In the genomic region with DNA sequence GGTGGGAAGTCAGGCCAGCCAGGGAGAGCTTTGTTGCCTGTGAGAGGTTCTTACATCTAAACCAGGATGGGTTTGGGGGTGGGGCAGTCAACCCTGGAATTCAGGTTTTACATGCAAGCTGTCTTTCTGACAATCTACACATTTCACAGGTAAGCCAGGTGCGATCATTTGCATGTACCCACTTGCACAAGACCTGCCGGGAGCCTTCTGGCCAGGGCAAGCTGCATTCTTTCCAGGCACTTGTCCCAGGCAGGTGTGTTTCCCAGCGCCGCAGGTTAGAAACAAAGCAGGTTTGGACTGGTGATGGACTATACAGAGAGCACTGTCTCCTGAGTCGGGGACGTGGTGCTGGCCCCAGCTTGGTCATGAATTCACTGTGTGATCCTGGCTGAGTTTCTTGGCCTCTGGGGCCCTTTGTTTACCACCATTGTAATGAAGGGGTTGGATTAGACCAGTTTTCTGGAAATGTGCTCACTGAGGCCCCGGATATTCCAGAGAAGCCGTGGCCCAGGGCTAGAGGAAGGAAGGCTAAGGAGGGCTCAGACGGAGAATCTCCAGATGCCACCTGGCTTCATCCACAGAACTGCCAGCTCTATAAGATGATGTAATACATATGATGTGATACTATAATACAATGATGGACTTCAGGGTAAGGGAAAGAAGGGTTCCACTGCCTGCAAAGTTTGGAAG, we compare ENCODE assay signal across 12 cellular contexts.
DNase-seq lines count a peak whose midpoint lies in the region; ATAC-seq and TF ChIP-seq lines count a peak whose summit lies in the region.
"Had no signal": no experiment of that assay in that cellular context is flagged by ENCODE, and none has a peak within 500 bp of the region (broad histone marks: within the 10 kb centered on the region; RNA-seq: fewer than 3 reads in every experiment).

No MANE protein-coding gene starts in this region.

- POLR2A ChIA-PET in activated CD4-positive, alpha-beta memory T cell treated with anti-CD3 and anti-CD28 coated beads, Interleukin-2, amount 10 ng/mL, durations not matched to agents 7 days and 5 days (lab: Charles Lee) = no interaction called here

- peaks cover 0 to 8% of the 10 kb centered on the region in 2 donors for H3K4me1 Mint-ChIP-seq in natural killer cell treated with Interleukin-12 subunit alpha and Interleukin-12 subunit beta and Interleukin-15 and Interleukin-18, amount 100 ng/mL, for 72 hours (ENCODE audit: low read depth in 2 of 2)
- no peaks in the 10 kb centered on the region for H3K4me1 Mint-ChIP-seq in activated CD4-positive, alpha-beta memory T cell treated with anti-CD3 and anti-CD28 coated beads, Interleukin-2, amount 10 ng/mL, durations not matched to agents 7 days and 5 days

- no peak overlapping the region for H3K4me3 Mint-ChIP-seq in natural killer cell treated with Interleukin-12 subunit alpha and Interleukin-12 subunit beta and Interleukin-15 and Interleukin-18, amount 100 ng/mL, for 72 hours
- no peak overlapping the region for H3K4me3 Mint-ChIP-seq in activated CD4-positive, alpha-beta memory T cell treated with anti-CD3 and anti-CD28 coated beads, Interleukin-2, amount 10 ng/mL, durations not matched to agents 7 days and 5 days

- no peaks in the 10 kb centered on the region for H3K9me3 Mint-ChIP-seq in natural killer cell treated with Interleukin-12 subunit alpha and Interleukin-12 subunit beta and Interleukin-15 and Interleukin-18, amount 100 ng/mL, for 72 hours
- H3K9me3 Mint-ChIP-seq in activated CD4-positive, alpha-beta memory T cell treated with anti-CD3 and anti-CD28 coated beads, Interleukin-2, amount 10 ng/mL, durations not matched to agents 7 days and 5 days = no peaks in the 10 kb centered on the region

- DNase-seq in right atrium auricular region (ENCODE audit: low spot score) (no peak), Right ventricle myocardium inferior (ENCODE audit: missing footprints) (no peak), colonic mucosa (no peak), ureter (ENCODE audit: low spot score) (peak; percentile 86), D341Med (ENCODE audit: low spot score) (no peak)
- DNase-seq in natural killer cell treated with Interleukin-12 subunit alpha and Interleukin-12 subunit beta and Interleukin-15 and Interleukin-18, amount 100 ng/mL, for 72 hours (ENCODE audit: low spot score) = no peak
- no peak for DNase-seq in activated CD4-positive, alpha-beta memory T cell treated with anti-CD3 and anti-CD28 coated beads, Interleukin-2, amount 10 ng/mL, durations not matched to agents 7 days and 5 days
- DNase-seq: head of caudate nucleus, midbrain, NCI-H69, SIG-M5 had no signal

- TF ChIP-seq CTCF in right atrium auricular region (IDR thresholded peaks at IDR 0.05) = no peak
- TF ChIP-seq CTCF in colonic mucosa (IDR thresholded peaks at IDR 0.05) = no peak

- H3K36me3 Mint-ChIP-seq in natural killer cell treated with Interleukin-12 subunit alpha and Interleukin-12 subunit beta and Interleukin-15 and Interleukin-18, amount 100 ng/mL, for 72 hours = no peaks in the 10 kb centered on the region
- no peaks in the 10 kb centered on the region for H3K36me3 Mint-ChIP-seq in activated CD4-positive, alpha-beta memory T cell treated with anti-CD3 and anti-CD28 coated beads, Interleukin-2, amount 10 ng/mL, durations not matched to agents 7 days and 5 days (ENCODE audit: low read depth)

- peaks cover 7 to 9% of the 10 kb centered on the region in 2 donors for H3K27me3 Mint-ChIP-seq in natural killer cell treated with Interleukin-12 subunit alpha and Interleukin-12 subunit beta and Interleukin-15 and Interleukin-18, amount 100 ng/mL, for 72 hours
- peaks cover 9% of the 10 kb centered on the region for H3K27me3 Mint-ChIP-seq in activated CD4-positive, alpha-beta memory T cell treated with anti-CD3 and anti-CD28 coated beads, Interleukin-2, amount 10 ng/mL, durations not matched to agents 7 days and 5 days

- no peak overlapping the region for H3K9ac ChIP-seq in colonic mucosa (ENCODE audit: low read depth in 2 of 2, low read length in 2 of 2)
- peak overlapping the region; percentile 71 for H3K9ac ChIP-seq in muscle layer of colon (ENCODE audit: low read length)

- H3K4me1 ChIP-seq in right atrium auricular region = peaks cover 0 to 31% of the 10 kb centered on the region in 2 donors
- no peaks in the 10 kb centered on the region for H3K4me1 ChIP-seq in colonic mucosa
- peaks cover 68% of the 10 kb centered on the region for H3K4me1 ChIP-seq in muscle layer of colon (ENCODE audit: insufficient read depth, low read length)

- CTCF ChIA-PET in activated CD4-positive, alpha-beta memory T cell treated with anti-CD3 and anti-CD28 coated beads, Interleukin-2, amount 10 ng/mL, durations not matched to agents 7 days and 5 days (lab: Charles Lee) = no interaction called here

- peak overlapping the region; percentile 83 to 90 for H3K27ac ChIP-seq in right atrium auricular region
- peak overlapping the region; percentile 29 for H3K27ac ChIP-seq in colonic mucosa
- peak overlapping the region; percentile 94 for H3K27ac ChIP-seq in muscle layer of colon (ENCODE audit: low read depth, low read length)

- ATAC-seq in Right ventricle myocardium inferior = no peak
- no peak for ATAC-seq in natural killer cell treated with Interleukin-12 subunit alpha and Interleukin-12 subunit beta and Interleukin-15 and Interleukin-18, amount 100 ng/mL, for 72 hours

- H3K27me3 ChIP-seq in right atrium auricular region (no peaks in the 10 kb centered on the region), colonic mucosa (no peaks in the 10 kb centered on the region), muscle layer of colon (ENCODE audit: control insufficient read depth in 1 of 2, insufficient read depth in 2 of 2, low read length in 2 of 2) (no peaks in the 10 kb centered on the region)

- no peak overlapping the region for H3K27ac Mint-ChIP-seq in natural killer cell treated with Interleukin-12 subunit alpha and Interleukin-12 subunit beta and Interleukin-15 and Interleukin-18, amount 100 ng/mL, for 72 hours
- H3K27ac Mint-ChIP-seq in activated CD4-positive, alpha-beta memory T cell treated with anti-CD3 and anti-CD28 coated beads, Interleukin-2, amount 10 ng/mL, durations not matched to agents 7 days and 5 days = no peak overlapping the region

- no peak overlapping the region for H3K4me3 ChIP-seq in right atrium auricular region
- H3K4me3 ChIP-seq in colonic mucosa = no peak overlapping the region
- peak overlapping the region in 1 of 2 donors; percentile 5 for H3K4me3 ChIP-seq in muscle layer of colon (ENCODE audit: low read depth in 1 of 2, low read length in 2 of 2)

- no peaks in the 10 kb centered on the region for H3K36me3 ChIP-seq in right atrium auricular region
- no peaks in the 10 kb centered on the region for H3K36me3 ChIP-seq in colonic mucosa
- H3K36me3 ChIP-seq in muscle layer of colon (ENCODE audit: insufficient read depth, low read length) = no peaks in the 10 kb centered on the region

- H3K9me3 ChIP-seq in right atrium auricular region (peaks cover 0 to 3% of the 10 kb centered on the region in 2 donors), colonic mucosa (no peaks in the 10 kb centered on the region), muscle layer of colon (ENCODE audit: low read length) (no peaks in the 10 kb centered on the region)

- intact Hi-C loops in Right ventricle myocardium inferior (cut with DNase I) = loop anchor here (5.0 kb wide), 2 partner anchors 43 to 208 kb away; a partner anchor contains a TSS
- intact Hi-C loops in colonic mucosa (cut with DNase I) = no loop called here

Comparison
In these comparisons a context has a peak if more than half of its experiments do, and no peak if none do; other contexts are left out.
1. H3K27ac ChIP-seq: peak in every context shown above with its lines; median percentile 94 in muscle layer of colon; 86 in right atrium auricular region; 29 in colonic mucosa.